In the genomic region with DNA sequence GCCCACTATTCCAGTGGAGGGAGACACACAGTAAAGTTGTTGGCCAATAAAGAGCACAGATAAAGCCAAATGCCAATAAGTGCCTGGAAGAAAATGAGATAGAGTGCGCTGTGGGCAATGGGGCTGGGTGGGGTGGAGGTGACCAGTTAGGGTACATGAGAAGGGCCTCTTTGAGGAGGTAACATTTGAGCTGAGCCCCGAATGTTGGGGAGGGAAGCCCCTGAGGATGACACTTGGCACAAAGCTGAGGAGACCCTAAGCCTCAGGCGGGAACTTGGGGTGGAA, we compare ENCODE assay signal across 1 cellular context.
TF ChIP-seq lines count a peak whose summit lies in the region.

No MANE protein-coding gene starts in this region.

TF ChIP-seq in H1, 55 proteins besides CTCF, POLR2A, EP300 and RAD21:
- TF ChIP-seq CTBP2 (IDR thresholded peaks at IDR 0.05; ENCODE audit: borderline replicate concordance, insufficient read depth, insufficient read length, low read length), result no peak
- TF ChIP-seq BACH1 (IDR thresholded peaks at IDR 0.05; ENCODE audit: low read length), result no peak
- no peak for TF ChIP-seq SIX5 (IDR thresholded peaks at IDR 0.05; ENCODE audit: low read depth, low read length)
- no peak for TF ChIP-seq ZNF274 (IDR thresholded peaks at IDR 0.05; ENCODE audit: borderline replicate concordance, extremely low read depth, low read length)
- no peak for TF ChIP-seq SIRT6 (IDR thresholded peaks at IDR 0.05; ENCODE audit: low read length)
- TF ChIP-seq EZH2 (IDR thresholded peaks at IDR 0.05; ENCODE audit: low read depth, low read length, severe bottlenecking), result no peak
- no peak for TF ChIP-seq CBX5 (IDR thresholded peaks at IDR 0.05; ENCODE audit: low read depth, low read length)
- no peak for TF ChIP-seq JUN (IDR thresholded peaks at IDR 0.05; ENCODE audit: low read depth, low read length)
- no peak for TF ChIP-seq NRF1 (IDR thresholded peaks at IDR 0.05; ENCODE audit: low read depth, low read length)
- TF ChIP-seq TCF12 (IDR thresholded peaks at IDR 0.05; ENCODE audit: low read depth, low read length), result no peak
- no peak for TF ChIP-seq JUND (IDR thresholded peaks at IDR 0.05; ENCODE audit: low read length)
- TF ChIP-seq SRF (IDR thresholded peaks at IDR 0.05; ENCODE audit: low read depth, low read length), result no peak
- no peak for TF ChIP-seq SAP30 (IDR thresholded peaks at IDR 0.05; ENCODE audit: insufficient read depth, insufficient replicate concordance, low read length)
- no peak for TF ChIP-seq SP4 (IDR thresholded peaks at IDR 0.05; ENCODE audit: low read length)
- TF ChIP-seq, protein P1, sequence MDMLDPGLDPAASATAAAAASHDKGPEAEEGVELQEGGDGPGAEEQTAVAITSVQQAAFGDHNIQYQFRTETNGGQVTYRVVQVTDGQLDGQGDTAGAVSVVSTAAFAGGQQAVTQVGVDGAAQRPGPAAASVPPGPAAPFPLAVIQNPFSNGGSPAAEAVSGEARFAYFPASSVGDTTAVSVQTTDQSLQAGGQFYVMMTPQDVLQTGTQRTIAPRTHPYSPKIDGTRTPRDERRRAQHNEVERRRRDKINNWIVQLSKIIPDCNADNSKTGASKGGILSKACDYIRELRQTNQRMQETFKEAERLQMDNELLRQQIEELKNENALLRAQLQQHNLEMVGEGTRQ (IDR thresholded peaks at IDR 0.05; ENCODE audit: low read length), result no peak
- no peak for TF ChIP-seq TBP (IDR thresholded peaks at IDR 0.05; ENCODE audit: low read depth, low read length)
- TF ChIP-seq, protein P2, sequence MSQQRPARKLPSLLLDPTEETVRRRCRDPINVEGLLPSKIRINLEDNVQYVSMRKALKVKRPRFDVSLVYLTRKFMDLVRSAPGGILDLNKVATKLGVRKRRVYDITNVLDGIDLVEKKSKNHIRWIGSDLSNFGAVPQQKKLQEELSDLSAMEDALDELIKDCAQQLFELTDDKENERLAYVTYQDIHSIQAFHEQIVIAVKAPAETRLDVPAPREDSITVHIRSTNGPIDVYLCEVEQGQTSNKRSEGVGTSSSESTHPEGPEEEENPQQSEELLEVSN (IDR thresholded peaks at IDR 0.05), result no peak
- TF ChIP-seq HDAC6 (IDR thresholded peaks at IDR 0.05; ENCODE audit: low read depth, low read length), result no peak
TF ChIP-seq in H1: peak in this region for 0.
